In the genomic region with DNA sequence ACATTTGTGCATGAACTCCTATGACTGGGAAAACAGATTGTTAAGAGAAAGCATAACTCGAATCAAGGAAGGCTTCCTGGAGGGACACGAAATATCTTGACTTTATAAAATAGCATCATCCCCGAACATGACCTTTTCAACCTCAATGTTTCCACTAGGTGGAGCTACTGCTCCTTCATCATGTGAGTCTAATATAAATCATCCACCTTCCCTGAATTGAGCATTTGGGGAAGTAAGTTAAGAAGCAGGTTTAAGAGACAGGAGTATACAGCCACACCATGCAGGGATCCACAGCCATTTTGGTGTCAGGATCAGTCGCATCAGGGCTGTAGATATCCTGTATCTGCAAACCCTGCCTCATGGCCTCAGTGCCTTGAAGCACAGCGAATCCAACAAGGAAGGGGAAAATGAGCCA, we compare ENCODE assay signal across 10 cellular contexts. TPM values are rescaled to one million over a fixed set of nuclear protein-coding genes. Genes with fewer than 3 reads are reported as not detected.
DNase-seq lines count a peak whose midpoint lies in the region; ATAC-seq and TF ChIP-seq lines count a peak whose summit lies in the region.
"Not testable (repeated sequence)": the region's sequence is repeated elsewhere in the genome, so short reads cannot be mapped to it uniquely, and the experiment has no call there.
"Had no signal": no experiment of that assay in that cellular context is flagged by ENCODE, and none has a peak within 500 bp of the region (broad histone marks: within the 10 kb centered on the region; RNA-seq: fewer than 3 reads in every experiment).

No MANE protein-coding gene starts in this region.

- not testable (repeated sequence) for H3K27ac ChIP-seq in H9 (ENCODE audit: insufficient read length, low read depth, low read length); body of pancreas

- H2BK20ac ChIP-seq in H9 (ENCODE audit: low read depth, low read length, poor library complexity, severe bottlenecking) = not testable (repeated sequence)

- not testable (repeated sequence) for H3K56ac ChIP-seq in H9 (ENCODE audit: insufficient read length, low read depth, low read length)

- not testable (repeated sequence) for H3K18ac ChIP-seq in H9 (ENCODE audit: insufficient read length, low read depth, low read length)

- not testable (repeated sequence) for H3K9me3 ChIP-seq in H9 (ENCODE audit: control insufficient read depth, low read depth, low read length); body of pancreas; mucosa of descending colon

- H3K4me3 Mint-ChIP-seq in CD14-positive monocyte; H9; activated B cell treated with CpG ODN at 0.5 μM for 24 hours; stimulated activated memory B cell treated with anti-CD40 and anti-IgM and Interleukin-4, amounts not matched to agents 10 μg/mL and 1 μg/mL and 100 μg/mL, for 72 hours: not testable (repeated sequence)

- not testable (repeated sequence) for H3T11ph ChIP-seq in H9 (ENCODE audit: low read length)

- H2AK5ac ChIP-seq in H9 (ENCODE audit: insufficient read length, low read length) = not testable (repeated sequence)

- H3K79me2 ChIP-seq in H9 (ENCODE audit: insufficient read depth, low read length) = not testable (repeated sequence)

- intact Hi-C loops in CD14-positive monocyte (cut with micrococcal nuclease) = loop anchor here in 1 of 2 donors (5.0 kb wide), 1 partner anchor 44 kb away; no protein-coding TSS in a partner anchor
- intact Hi-C loops in activated B cell treated with CpG ODN at 0.5 μM for 24 hours (cut with micrococcal nuclease); body of pancreas (cut with DNase I); mucosa of descending colon (cut with DNase I, micrococcal nuclease): not testable (repeated sequence)

- H4K20me1 ChIP-seq in H9 (ENCODE audit: control insufficient read depth, insufficient read depth, insufficient read length) = not testable (repeated sequence)

- H2BK12ac ChIP-seq in H9 (ENCODE audit: insufficient read length, low read depth, low read length) = not testable (repeated sequence)

- peak overlapping the region in 1 of 7 donors; percentile 35 for H3K27ac Mint-ChIP-seq in CD14-positive monocyte
- H3K27ac Mint-ChIP-seq in H9; activated B cell treated with CpG ODN at 0.5 μM for 24 hours; stimulated activated memory B cell treated with anti-CD40 and anti-IgM and Interleukin-4, amounts not matched to agents 10 μg/mL and 1 μg/mL and 100 μg/mL, for 72 hours: not testable (repeated sequence)

- H3K23me2 ChIP-seq in H9 (ENCODE audit: insufficient read length, low read depth, low read length, poor library complexity, severe bottlenecking) = not testable (repeated sequence)

- not testable (repeated sequence) for H2BK120ac ChIP-seq in H9 (ENCODE audit: low read depth, low read length, poor library complexity, severe bottlenecking)

- H4K5ac ChIP-seq in H9 (ENCODE audit: insufficient read length, low read depth, low read length) = not testable (repeated sequence)

- H4K91ac ChIP-seq in H9 (ENCODE audit: insufficient read length, low read depth, low read length) = not testable (repeated sequence)

- H3K4me3 ChIP-seq in body of pancreas; foreskin fibroblast (ENCODE audit: low read depth in 1 of 2, low read length in 2 of 2); mucosa of descending colon: not testable (repeated sequence)

- not testable (repeated sequence) for H3K4me1 Mint-ChIP-seq in CD14-positive monocyte, H9, activated B cell treated with CpG ODN at 0.5 μM for 24 hours
- H3K4me1 Mint-ChIP-seq in stimulated activated memory B cell treated with anti-CD40 and anti-IgM and Interleukin-4, amounts not matched to agents 10 μg/mL and 1 μg/mL and 100 μg/mL, for 72 hours = peaks cover 15% of the 10 kb centered on the region

- H3K36me3 ChIP-seq in body of pancreas (replicated peaks in 1 of 2; ENCODE audit: insufficient read depth in 1 of 2, low read depth in 2 of 2); mucosa of descending colon (ENCODE audit: low read depth): not testable (repeated sequence)

- H2BK5ac ChIP-seq in H9 (ENCODE audit: insufficient read length, low read length) = not testable (repeated sequence)

- not testable (repeated sequence) for H3K14ac ChIP-seq in H9 (ENCODE audit: insufficient read depth, low read length)

- H3K23ac ChIP-seq in H9 (ENCODE audit: insufficient read length, low read depth, low read length) = not testable (repeated sequence)

- H3K4ac ChIP-seq in H9 (ENCODE audit: low read depth, low read length) = not testable (repeated sequence)

- peak; percentile 61 for TF ChIP-seq CTCF in CD14-positive monocyte (IDR thresholded peaks at IDR 0.05)
- peak; percentile 68 for TF ChIP-seq CTCF in H9 (conservative IDR thresholded peaks at IDR 0.05)
- not testable (repeated sequence) for TF ChIP-seq CTCF in activated B cell treated with CpG ODN at 0.5 μM for 24 hours (IDR thresholded peaks at IDR 0.05); mucosa of descending colon (IDR thresholded peaks at IDR 0.05)
- TF ChIP-seq CTCF in body of pancreas (IDR thresholded peaks at IDR 0.05) = peak in 6 of 7 experiments; percentile 10 to 44 (median 30)
- TF ChIP-seq CTCF in foreskin fibroblast (IDR thresholded peaks at IDR 0.05; ENCODE audit: low read depth, low read length) = peak; percentile 10

- H3K4me1 ChIP-seq in H9 (ENCODE audit: insufficient read depth, low read length); body of pancreas; mucosa of descending colon (ENCODE audit: low read depth): not testable (repeated sequence)

- not testable (repeated sequence) for H3K27me3 Mint-ChIP-seq in CD14-positive monocyte (ENCODE audit: low read depth in 3 of 3); activated B cell treated with CpG ODN at 0.5 μM for 24 hours; stimulated activated memory B cell treated with anti-CD40 and anti-IgM and Interleukin-4, amounts not matched to agents 10 μg/mL and 1 μg/mL and 100 μg/mL, for 72 hours
- peaks cover 12% of the 10 kb centered on the region for H3K27me3 Mint-ChIP-seq in H9 (ENCODE audit: low read depth)

- CTCF ChIA-PET in activated B cell treated with CpG ODN at 0.5 μM for 24 hours (lab: Charles Lee) = interaction anchor here (0.7 to 9.4 kb wide), 11 partner anchors 9 to 229 kb away, joined by 3 to 80 read pairs (median 10); no protein-coding TSS in a partner anchor

- not testable (repeated sequence) for H3K4me2 ChIP-seq in H9 (ENCODE audit: insufficient read depth, insufficient read length, low read length)

- POLR2A ChIA-PET in activated B cell treated with CpG ODN at 0.5 μM for 24 hours (lab: Charles Lee) = not testable (repeated sequence)

- not testable (repeated sequence) for H4K8ac ChIP-seq in H9 (replicated peaks; ENCODE audit: insufficient read length, low read depth, low read length)

- DNase-seq in CD14-positive monocyte (ENCODE audit: low spot score); H9: not testable (repeated sequence)
- DNase-seq in NCI-H748 (lab: John Stamatoyannopoulos, UW; ENCODE audit: unreplicated experiment) (peak; percentile 5), activated B cell treated with CpG ODN at 0.5 μM for 24 hours (peak; percentile 13), body of pancreas (peak in 2 of 4 donors; percentile 13 to 37), foreskin fibroblast (peak in 1 of 2 donors; percentile 24), mucosa of descending colon (peak in 2 of 3 donors; percentile 5 to 58)

- not testable (repeated sequence) for H3K27me3 ChIP-seq in H9 (ENCODE audit: insufficient read depth, low read length); body of pancreas

- H2AFZ ChIP-seq in H9 (ENCODE audit: low read length) = not testable (repeated sequence)

- no CpG with 5 or more reads among the region's 5 CpGs for WGBS in H9 (ENCODE audit: extremely low coverage, insufficient read length, low lambda C conversion rate)
- WGBS in body of pancreas, 2 donors = 26 to 32% methylated on average over 5 of the region's 5 CpGs

- H3K9me3 Mint-ChIP-seq in CD14-positive monocyte; H9; activated B cell treated with CpG ODN at 0.5 μM for 24 hours; stimulated activated memory B cell treated with anti-CD40 and anti-IgM and Interleukin-4, amounts not matched to agents 10 μg/mL and 1 μg/mL and 100 μg/mL, for 72 hours: not testable (repeated sequence)

- not testable (repeated sequence) for H2BK15ac ChIP-seq in H9 (ENCODE audit: low read depth, low read length)

- H3K79me1 ChIP-seq in H9 (ENCODE audit: insufficient read depth, low read depth, low read length, poor library complexity, severe bottlenecking) = not testable (repeated sequence)

- ATAC-seq in activated B cell treated with CpG ODN at 0.5 μM for 24 hours (ENCODE audit: low read depth) (peak; percentile 83), body of pancreas (peak; percentile 33), mucosa of descending colon (peak; percentile 54)
- ATAC-seq in stimulated activated memory B cell treated with anti-CD40 and anti-IgM and Interleukin-4, amounts not matched to agents 10 μg/mL and 1 μg/mL and 100 μg/mL, for 72 hours = peak; percentile 79

- not testable (repeated sequence) for H3K36me3 Mint-ChIP-seq in CD14-positive monocyte; H9 (ENCODE audit: insufficient read depth in 1 of 3, low read depth in 3 of 3); activated B cell treated with CpG ODN at 0.5 μM for 24 hours (ENCODE audit: low read depth); stimulated activated memory B cell treated with anti-CD40 and anti-IgM and Interleukin-4, amounts not matched to agents 10 μg/mL and 1 μg/mL and 100 μg/mL, for 72 hours

- H3K9ac ChIP-seq in H9 (ENCODE audit: extremely low read depth, insufficient read length, low read length) = not testable (repeated sequence)

- not testable (repeated sequence) for TF ChIP-seq POLR2A in body of pancreas (IDR thresholded peaks at IDR 0.05)

RNA-seq across cellular contexts. Expression of a gene that starts 7.3 kb away (rescaled TPM):
- not detected for polyA plus RNA-seq in CD14-positive monocyte
- not detected in 2 replicates for total RNA-seq in H9 (2021)
- total RNA-seq in activated B cell treated with CpG ODN at 0.5 μM for 24 hours = not detected in 2 replicates
- not detected for total RNA-seq in body of pancreas
- not detected for total RNA-seq in mucosa of descending colon
- total RNA-seq: LHCN-M2, RPMI7951 had no signal

RNA-seq across cellular contexts. Expression of a gene that starts 7.4 kb away (rescaled TPM):
- polyA plus RNA-seq in CD14-positive monocyte = not detected
- total RNA-seq in H9 (2021) (not detected in 2 replicates), activated B cell treated with CpG ODN at 0.5 μM for 24 hours (not detected in 2 replicates), body of pancreas (not detected), mucosa of descending colon (not detected)
- total RNA-seq: LHCN-M2, RPMI7951 had no signal

RNA-seq across cellular contexts. Expression of a gene that starts 14.8 kb away (rescaled TPM):
- not detected for polyA plus RNA-seq in CD14-positive monocyte
- not detected in 2 replicates for total RNA-seq in H9 (2021)
- total RNA-seq in activated B cell treated with CpG ODN at 0.5 μM for 24 hours = 0.27 TPM in 1 of 2 replicates, not detected in the other
- total RNA-seq in body of pancreas = not detected
- not detected for total RNA-seq in mucosa of descending colon
- total RNA-seq: LHCN-M2, RPMI7951 had no signal

RNA-seq across cellular contexts. Expression of a gene that starts 22.1 kb away (rescaled TPM):
- not detected for polyA plus RNA-seq in CD14-positive monocyte
- total RNA-seq in H9 (2021) (0.50 and 0.77 TPM in 2 replicates), activated B cell treated with CpG ODN at 0.5 μM for 24 hours (not detected in 2 replicates), body of pancreas (not detected), mucosa of descending colon (not detected)
- total RNA-seq: LHCN-M2, RPMI7951 had no signal

RNA-seq across cellular contexts. Expression of a gene that starts 28.3 kb away (rescaled TPM):
- polyA plus RNA-seq in CD14-positive monocyte = 10 to 100 TPM; 19.6 to 21.8 TPM
- total RNA-seq in H9 (2021) (0.96 and 1.4 TPM in 2 replicates), activated B cell treated with CpG ODN at 0.5 μM for 24 hours (706 and 757 TPM in 2 replicates), body of pancreas (not detected), mucosa of descending colon (1 to 10 TPM in 2 of 3 donors, under 1 TPM in 1; 0.70 to 2.4 (median 1.4) TPM)
- total RNA-seq: LHCN-M2, RPMI7951 had no signal

Comparison
In these comparisons a context has a peak if more than half of its experiments do, and no peak if none do; other contexts are left out.
1. ATAC-seq: peak in every context shown above with its lines; median percentile 83 in activated B cell treated with CpG ODN at 0.5 μM for 24 hours; 79 in stimulated activated memory B cell treated with anti-CD40 and anti-IgM and Interleukin-4, amounts not matched to agents 10 μg/mL and 1 μg/mL and 100 μg/mL, for 72 hours; 54 in mucosa of descending colon; 33 in body of pancreas.